Comparison of ENCODE assay signal across 8 cellular contexts in genomic region chr15:92809880-92810361, GRCh38.
DNase-seq lines count a peak whose midpoint lies in the region; ATAC-seq and TF ChIP-seq lines count a peak whose summit lies in the region.

No MANE protein-coding gene starts in this region.

- H3K27me3 Mint-ChIP-seq in activated T-cell treated with anti-CD3 and anti-CD28 coated beads, Interleukin-2, amount 50 U/mL, for 72 hours (ENCODE audit: low read depth), result no peaks in the 10 kb centered on the region
- no peaks in the 10 kb centered on the region for H3K27me3 Mint-ChIP-seq in neural crest cell (ENCODE audit: low read depth)

- peaks cover 0 to 1% of the 10 kb centered on the region in 2 donors for H3K9me3 Mint-ChIP-seq in activated T-cell treated with anti-CD3 and anti-CD28 coated beads, Interleukin-2, amount 50 U/mL, for 72 hours
- no peaks in the 10 kb centered on the region for H3K9me3 Mint-ChIP-seq in neural crest cell

- H3K27ac Mint-ChIP-seq in activated T-cell treated with anti-CD3 and anti-CD28 coated beads, Interleukin-2, amount 50 U/mL, for 72 hours, result peak overlapping the region; percentile 98
- peak overlapping the region; percentile 99 for H3K27ac Mint-ChIP-seq in neural crest cell (ENCODE audit: unreplicated experiment)

- no peaks in the 10 kb centered on the region for H3K9me3 ChIP-seq in MG63

- H3K4me3 Mint-ChIP-seq in activated T-cell treated with anti-CD3 and anti-CD28 coated beads, Interleukin-2, amount 50 U/mL, for 72 hours, result peak overlapping the region; percentile 88 to 89
- peak overlapping the region; percentile 89 for H3K4me3 Mint-ChIP-seq in neural crest cell

- TF ChIP-seq CTCF in foreskin fibroblast (IDR thresholded peaks at IDR 0.05; ENCODE audit: low read depth, low read length) (no peak), neural crest cell (conservative IDR thresholded peaks at IDR 0.05) (no peak)

- no peaks in the 10 kb centered on the region for H3K27me3 ChIP-seq in MG63

- ATAC-seq in activated T-cell treated with anti-CD3 and anti-CD28 coated beads, Interleukin-2, amount 50 U/mL, for 72 hours (replicated peaks in 1 of 2), result no peak

- H3K36me3 ChIP-seq in MG63, result no peaks in the 10 kb centered on the region

- H3K4me3 ChIP-seq in MG63 (peak overlapping the region; percentile 45), foreskin fibroblast (ENCODE audit: low read depth in 1 of 2, low read length in 2 of 2) (peak overlapping the region; percentile 55 to 60)

- peak; percentile 30 for DNase-seq in NCI-H345 (lab: John Stamatoyannopoulos, UW)
- DNase-seq in NCI-H345 treated with DMSO at 0.1 percent for 48 hours (lab: John Stamatoyannopoulos, UW; ENCODE audit: unreplicated experiment), result no peak
- peak; percentile 26 for DNase-seq in MG63
- DNase-seq in activated T-cell treated with anti-CD3 and anti-CD28 coated beads, Interleukin-2, amount 50 U/mL, for 72 hours, result peak in 1 of 2 donors; percentile 38
- peak in 1 of 2 donors; percentile 61 for DNase-seq in foreskin fibroblast
- no peak for DNase-seq in neural crest cell (ENCODE audit: low read depth, low spot score)
- no peak for DNase-seq in DMS114 treated with DMSO at 0.1 percent for 48 hours (lab: John Stamatoyannopoulos, UW; ENCODE audit: unreplicated experiment)
- DNase-seq in NK-92 (lab: John Stamatoyannopoulos, UW; ENCODE audit: unreplicated experiment), result no peak

- peaks cover 56% of the 10 kb centered on the region for H3K4me1 Mint-ChIP-seq in activated T-cell treated with anti-CD3 and anti-CD28 coated beads, Interleukin-2, amount 50 U/mL, for 72 hours (ENCODE audit: low read depth)
- peaks cover 51% of the 10 kb centered on the region for H3K4me1 Mint-ChIP-seq in neural crest cell

- peaks cover 2 to 4% of the 10 kb centered on the region in 2 donors for H3K36me3 Mint-ChIP-seq in activated T-cell treated with anti-CD3 and anti-CD28 coated beads, Interleukin-2, amount 50 U/mL, for 72 hours (ENCODE audit: insufficient read depth in 2 of 2)
- peaks cover 4% of the 10 kb centered on the region for H3K36me3 Mint-ChIP-seq in neural crest cell (ENCODE audit: low read depth)

Comparison
In these comparisons a context has a peak if more than half of its experiments do, and no peak if none do; other contexts are left out.
1. DNase-seq: peak in NCI-H345 (single experiment) and MG63 (single experiment); none in NCI-H345 treated with DMSO at 0.1 percent for 48 hours (single experiment), neural crest cell (single experiment), DMS114 treated with DMSO at 0.1 percent for 48 hours (single experiment) and NK-92 (single experiment).